In genomic region chr3:188052229-188052965, GRCh38 we compare ENCODE assay signal across 9 cellular contexts.
DNase-seq lines count a peak whose midpoint lies in the region; ATAC-seq, FAIRE-seq and TF ChIP-seq lines count a peak whose summit lies in the region.
"Had no signal": no experiment of that assay in that cellular context is flagged by ENCODE, and none has a peak within 500 bp of the region (broad histone marks: within the 10 kb centered on the region; RNA-seq: fewer than 3 reads in every experiment).

No MANE protein-coding gene starts in this region.

- peaks cover 8% of the 10 kb centered on the region for H3K27me3 Mint-ChIP-seq in nephron progenitor cell (ENCODE audit: low read depth, poor library complexity)
- H3K27me3 Mint-ChIP-seq: CD4-positive, alpha-beta T cell had no signal

- H3K36me3 Mint-ChIP-seq in nephron progenitor cell (ENCODE audit: low read depth): no peaks in the 10 kb centered on the region

- ATAC-seq in HG02840 (IDR thresholded peaks at IDR 0.05; ENCODE audit: low FRiP score, unreplicated experiment) (no peak), HG02571 (IDR thresholded peaks at IDR 0.05; ENCODE audit: unreplicated experiment) (no peak), HG02623 (IDR thresholded peaks at IDR 0.05; ENCODE audit: unreplicated experiment) (no peak), HG03025 (IDR thresholded peaks at IDR 0.05; ENCODE audit: low FRiP score, unreplicated experiment) (no peak)

- peak; percentile 19 for TF ChIP-seq CTCF in nephron progenitor cell (IDR thresholded peaks at IDR 0.05)

- no peaks in the 10 kb centered on the region for H3K9me3 ChIP-seq in SK-N-MC (ENCODE audit: low read depth, low read length)

- peak overlapping the region; percentile 5 for H3K9ac ChIP-seq in SK-N-MC (ENCODE audit: insufficient read length)

- no peaks in the 10 kb centered on the region for H3K9me3 Mint-ChIP-seq in nephron progenitor cell
- H3K9me3 Mint-ChIP-seq: CD4-positive, alpha-beta T cell had no signal

- peak overlapping the region; percentile 86 for H3K27ac Mint-ChIP-seq in nephron progenitor cell
- H3K27ac Mint-ChIP-seq: CD4-positive, alpha-beta T cell had no signal

- H3K36me3 ChIP-seq in SK-N-MC (ENCODE audit: insufficient read depth, low read length): no peaks in the 10 kb centered on the region

- peaks cover 32% of the 10 kb centered on the region for H3K4me1 Mint-ChIP-seq in nephron progenitor cell

- peak overlapping the region; percentile 49; the same call in 1 of the 2 replicates for H3K4me3 ChIP-seq in SK-N-MC

- peak; percentile 95 for FAIRE-seq in frontal cortex (lab: Jason Lieb, UNC)

- H3K4me3 Mint-ChIP-seq in nephron progenitor cell: peak overlapping the region; percentile 10
- H3K4me3 Mint-ChIP-seq: CD4-positive, alpha-beta T cell had no signal

- DNase-seq in AG08396 (ENCODE audit: low spot score) (peak; percentile 45), SK-N-MC (ENCODE audit: low read depth, low spot score) (no peak), frontal cortex (ENCODE audit: low spot score in 2 of 2) (peak; percentile 52 to 60), nephron progenitor cell (peak; percentile 62)
- DNase-seq: CD4-positive, alpha-beta T cell had no signal

- H3K27ac ChIP-seq in SK-N-MC: peak overlapping the region; percentile 78
